1 cellular context compared by ENCODE assay signal in genomic region chr15:100939786-100940185, GRCh38.
TF ChIP-seq lines count a peak whose summit lies in the region.

No MANE protein-coding gene starts in this region.

TF ChIP-seq in SK-N-SH treated with all-trans-retinoic acid at 6 μM for 48 hours, 23 proteins besides CTCF, POLR2A, EP300 and RAD21 (continued from another document):
- TF ChIP-seq CSRNP3 (CRISPR knock-in tag; IDR thresholded peaks at IDR 0.05) = no peak
- TF ChIP-seq CSDC2 (CRISPR knock-in tag; IDR thresholded peaks at IDR 0.05) = no peak
- no peak for TF ChIP-seq ZNF70 (CRISPR knock-in tag; IDR thresholded peaks at IDR 0.05)
- no peak for TF ChIP-seq ZFP30 (CRISPR knock-in tag; IDR thresholded peaks at IDR 0.05)
- no peak for TF ChIP-seq GLIS3 (CRISPR knock-in tag; IDR thresholded peaks at IDR 0.05)
- TF ChIP-seq ISL1 (CRISPR knock-in tag; IDR thresholded peaks at IDR 0.05) = no peak
- no peak for TF ChIP-seq BACH2 (CRISPR knock-in tag; IDR thresholded peaks at IDR 0.05; ENCODE audit: borderline replicate concordance)
- TF ChIP-seq RARB (CRISPR knock-in tag; IDR thresholded peaks at IDR 0.05) = no peak
